Comparison of ENCODE assay signal across 1 cellular context in the genomic region with DNA sequence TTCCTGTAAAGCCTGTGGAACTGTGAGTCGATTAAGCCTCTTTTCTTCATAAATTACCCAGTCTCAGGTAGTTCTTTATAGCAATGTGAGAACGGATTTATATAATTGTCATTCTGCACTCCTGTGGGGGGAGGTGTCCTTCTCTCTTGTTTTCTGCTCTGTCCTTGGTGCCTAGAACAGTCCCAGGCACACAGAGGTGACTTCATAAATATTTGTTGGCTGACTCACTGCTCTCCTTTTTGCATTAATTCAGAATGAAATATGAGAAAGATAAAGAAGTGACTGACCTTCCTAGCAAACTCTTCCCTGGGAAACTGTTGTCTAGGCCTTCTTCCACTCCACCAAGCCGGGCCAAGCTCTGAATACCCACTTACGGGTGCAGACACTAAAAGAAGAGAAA.
A peak's percentile ranks its signal among the peaks of the same experiment; 100 is the strongest.
TF ChIP-seq lines count a peak whose summit lies in the region.

No MANE protein-coding gene starts in this region.

TF ChIP-seq in HCT116, 20 proteins besides CTCF, POLR2A, EP300 and RAD21 (continued from another document):
- TF ChIP-seq, protein P1, sequence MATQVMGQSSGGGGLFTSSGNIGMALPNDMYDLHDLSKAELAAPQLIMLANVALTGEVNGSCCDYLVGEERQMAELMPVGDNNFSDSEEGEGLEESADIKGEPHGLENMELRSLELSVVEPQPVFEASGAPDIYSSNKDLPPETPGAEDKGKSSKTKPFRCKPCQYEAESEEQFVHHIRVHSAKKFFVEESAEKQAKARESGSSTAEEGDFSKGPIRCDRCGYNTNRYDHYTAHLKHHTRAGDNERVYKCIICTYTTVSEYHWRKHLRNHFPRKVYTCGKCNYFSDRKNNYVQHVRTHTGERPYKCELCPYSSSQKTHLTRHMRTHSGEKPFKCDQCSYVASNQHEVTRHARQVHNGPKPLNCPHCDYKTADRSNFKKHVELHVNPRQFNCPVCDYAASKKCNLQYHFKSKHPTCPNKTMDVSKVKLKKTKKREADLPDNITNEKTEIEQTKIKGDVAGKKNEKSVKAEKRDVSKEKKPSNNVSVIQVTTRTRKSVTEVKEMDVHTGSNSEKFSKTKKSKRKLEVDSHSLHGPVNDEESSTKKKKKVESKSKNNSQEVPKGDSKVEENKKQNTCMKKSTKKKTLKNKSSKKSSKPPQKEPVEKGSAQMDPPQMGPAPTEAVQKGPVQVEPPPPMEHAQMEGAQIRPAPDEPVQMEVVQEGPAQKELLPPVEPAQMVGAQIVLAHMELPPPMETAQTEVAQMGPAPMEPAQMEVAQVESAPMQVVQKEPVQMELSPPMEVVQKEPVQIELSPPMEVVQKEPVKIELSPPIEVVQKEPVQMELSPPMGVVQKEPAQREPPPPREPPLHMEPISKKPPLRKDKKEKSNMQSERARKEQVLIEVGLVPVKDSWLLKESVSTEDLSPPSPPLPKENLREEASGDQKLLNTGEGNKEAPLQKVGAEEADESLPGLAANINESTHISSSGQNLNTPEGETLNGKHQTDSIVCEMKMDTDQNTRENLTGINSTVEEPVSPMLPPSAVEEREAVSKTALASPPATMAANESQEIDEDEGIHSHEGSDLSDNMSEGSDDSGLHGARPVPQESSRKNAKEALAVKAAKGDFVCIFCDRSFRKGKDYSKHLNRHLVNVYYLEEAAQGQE (IDR thresholded peaks at IDR 0.05; ENCODE audit: low read depth): peak; percentile 31
- no peak for TF ChIP-seq EZH2 (IDR thresholded peaks at IDR 0.05)
